In the genomic region with DNA sequence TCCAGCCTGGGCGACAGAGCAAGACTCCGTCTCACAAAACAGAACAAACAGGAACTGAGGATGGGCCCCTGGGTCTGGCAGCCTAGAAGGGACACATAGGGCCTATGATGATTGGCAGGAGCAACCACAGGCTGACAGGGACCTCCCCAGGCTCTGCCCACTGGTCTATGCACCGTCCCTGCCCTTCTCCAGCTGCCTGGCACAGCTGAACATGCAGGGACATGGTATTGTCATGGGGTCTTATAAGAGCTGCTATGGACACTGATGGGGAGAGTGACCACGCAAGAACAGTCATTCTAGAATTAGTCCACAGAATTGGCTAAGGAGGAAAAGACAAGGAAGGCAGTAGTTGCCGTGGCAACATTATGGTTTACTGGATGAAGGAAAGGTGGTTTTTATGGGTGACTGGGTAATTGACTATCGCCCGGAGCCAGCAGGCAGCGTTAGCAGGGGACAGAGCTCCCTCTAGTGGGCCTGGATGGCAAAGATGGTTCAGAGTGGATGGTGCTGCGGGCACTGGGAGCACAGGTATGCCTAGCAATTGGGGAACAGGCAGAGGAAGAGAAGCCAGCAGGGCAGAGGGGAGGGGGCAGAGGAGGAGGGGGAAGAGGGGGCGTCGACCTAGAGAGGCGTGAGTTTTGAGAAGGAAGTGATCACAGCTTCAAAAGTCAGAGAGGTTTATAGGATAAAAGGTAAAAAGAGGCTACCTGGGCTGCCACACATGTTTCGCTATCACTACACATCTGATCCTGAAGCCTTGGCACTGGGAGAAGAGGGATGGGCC, we compare ENCODE assay signal across 9 cellular contexts. TPM values are rescaled to one million over a fixed set of nuclear protein-coding genes. Genes with fewer than 3 reads are reported as not detected.
DNase-seq lines count a peak whose midpoint lies in the region; ATAC-seq and TF ChIP-seq lines count a peak whose summit lies in the region.
"Had no signal": no experiment of that assay in that cellular context is flagged by ENCODE, and none has a peak within 500 bp of the region (broad histone marks: within the 10 kb centered on the region; RNA-seq: fewer than 3 reads in every experiment).

No MANE protein-coding gene starts in this region.

- H3K36me3 ChIP-seq in A673 (ENCODE audit: insufficient read depth, low read length, poor library complexity, severe bottlenecking) (no peaks in the 10 kb centered on the region), right lobe of liver (no peaks in the 10 kb centered on the region)

- intact Hi-C loops in A673 (cut with micrococcal nuclease; ENCODE audit: unreplicated experiment): loop anchor here (5.0 kb wide), 1 partner anchor 180 kb away; the partner anchor contains the start of gene ACHE
- intact Hi-C loops in right lobe of liver (cut with DNase I): loop anchor here in 1 of 2 donors (5.0 kb wide), 1 partner anchor 180 kb away; the partner anchor contains the start of gene ACHE

- BruUV-seq in A673 (replicated peaks; lab: Mats Ljungman, UMichigan): no TSS peak

- CTCF ChIA-PET in A673 (lab: Charles Lee): interaction anchor here (0.6 to 1.3 kb wide), 12 partner anchors 11 to 410 kb away, joined by 3 to 13 read pairs (median 6); partner anchors contain the start of genes MUC17 and SRRT

- POLR2A ChIA-PET in A673 (lab: Charles Lee; ENCODE audit: low non-redundant PET): interaction anchor here (0.6 kb wide), 1 partner anchor 12 kb away, joined by 5 read pairs; no protein-coding TSS in a partner anchor

- H3K4me3 ChIP-seq in A673 (ENCODE audit: low read depth, low read length, poor library complexity, severe bottlenecking) (no peak overlapping the region), right lobe of liver (no peak overlapping the region)

- WGBS in right lobe of liver (ENCODE audit: insufficient coverage, low coverage, low lambda C conversion rate, missing lambda C conversion rate): 14% methylated on average over 13 of the region's 13 CpGs

- H3K9me3 ChIP-seq in A673 (ENCODE audit: low read depth, low read length, poor library complexity, severe bottlenecking) (no peaks in the 10 kb centered on the region), right lobe of liver (no peaks in the 10 kb centered on the region)

- DNase-seq in A673 (ENCODE audit: low spot score) (peak; percentile 80), NCI-H510A treated with DMSO at 0.1 percent for 48 hours (lab: John Stamatoyannopoulos, UW) (peak; percentile 47), cerebellar cortex (ENCODE audit: low spot score) (peak; percentile 80), right lobe of liver (peak; percentile 80 to 83 (median 81))
- DNase-seq in activated CD4-positive, CD25-positive, alpha-beta regulatory T cell treated with anti-CD3 and anti-CD28 coated beads, Interleukin-2, amount 50 U/mL, for 72 hours: peak; percentile 81
- DNase-seq in stimulated activated CD8-positive, alpha-beta memory T cell treated with anti-CD3 and anti-CD28 coated beads, Interleukin-12 subunit alpha, Interleukin-12 subunit beta, amount 100 ng/mL, for 1 hour (ENCODE audit: low read depth): peak; percentile 73

- H3K4me1 ChIP-seq in A673 (ENCODE audit: insufficient read depth, low read length, poor library complexity, severe bottlenecking) (no peaks in the 10 kb centered on the region), right lobe of liver (no peaks in the 10 kb centered on the region)

- H3K27ac ChIP-seq in A673 (ENCODE audit: low read depth, low read length, poor library complexity, severe bottlenecking): no peak overlapping the region
- H3K27ac ChIP-seq in right lobe of liver: no peak overlapping the region

- no peak for TF ChIP-seq POLR2A in right lobe of liver (IDR thresholded peaks at IDR 0.05)

- ATAC-seq in GM18858 (IDR thresholded peaks at IDR 0.05; ENCODE audit: unreplicated experiment) (peak; percentile 82), HG03354 (IDR thresholded peaks at IDR 0.05; ENCODE audit: poor library complexity, severe bottlenecking, unreplicated experiment) (peak; percentile 72), right lobe of liver (peak; percentile 99 to 100 (median 100))

- H3K27me3 ChIP-seq in A673 (replicated peaks; ENCODE audit: insufficient read depth, low read depth, low read length, poor library complexity) (no peaks in the 10 kb centered on the region), right lobe of liver (no peaks in the 10 kb centered on the region)

- TF ChIP-seq CTCF in A673 (conservative IDR thresholded peaks at IDR 0.05; ENCODE audit: low read depth, low read length): peak; percentile 96
- peak; percentile 74 to 85 (median 79) for TF ChIP-seq CTCF in right lobe of liver (IDR thresholded peaks at IDR 0.05)

RNA-seq across cellular contexts. Expression of gene TRIM56, which starts 7.8 kb away (rescaled TPM):
- 27.5 and 32.3 TPM in 2 replicates for total RNA-seq in A673 (2021)
- 10 to 100 TPM in 5 of 6 experiments, 1 to 10 TPM in 1; 9.2 to 19.7 (median 17.6) TPM for total RNA-seq in right lobe of liver

RNA-seq across cellular contexts. Expression of gene SERPINE1, which starts 49.4 kb away (rescaled TPM):
- total RNA-seq in A673 (2021): 4.7 and 5.3 TPM in 2 replicates
- 100 to 1,000 TPM in 3 of 6 experiments, 10 to 100 TPM in 2, 1 to 10 TPM in 1; 5.4 to 497 (median 98.6) TPM for total RNA-seq in right lobe of liver

RNA-seq across cellular contexts. Expression of gene MUC17, which starts 57.6 kb away (rescaled TPM):
- total RNA-seq in A673 (2021) (not detected in 2 replicates), right lobe of liver (not detected)
- total RNA-seq: temporal lobe had no signal
